Comparison of ENCODE assay signal across 1 cellular context in genomic region chr7:36287371-36288241, GRCh38.
TF ChIP-seq lines count a peak whose summit lies in the region.

No MANE protein-coding gene starts in this region.

TF ChIP-seq in HepG2, 621 proteins besides CTCF, POLR2A, EP300 and RAD21 (continued from another document and continues in another):
- TF ChIP-seq, protein P1, sequence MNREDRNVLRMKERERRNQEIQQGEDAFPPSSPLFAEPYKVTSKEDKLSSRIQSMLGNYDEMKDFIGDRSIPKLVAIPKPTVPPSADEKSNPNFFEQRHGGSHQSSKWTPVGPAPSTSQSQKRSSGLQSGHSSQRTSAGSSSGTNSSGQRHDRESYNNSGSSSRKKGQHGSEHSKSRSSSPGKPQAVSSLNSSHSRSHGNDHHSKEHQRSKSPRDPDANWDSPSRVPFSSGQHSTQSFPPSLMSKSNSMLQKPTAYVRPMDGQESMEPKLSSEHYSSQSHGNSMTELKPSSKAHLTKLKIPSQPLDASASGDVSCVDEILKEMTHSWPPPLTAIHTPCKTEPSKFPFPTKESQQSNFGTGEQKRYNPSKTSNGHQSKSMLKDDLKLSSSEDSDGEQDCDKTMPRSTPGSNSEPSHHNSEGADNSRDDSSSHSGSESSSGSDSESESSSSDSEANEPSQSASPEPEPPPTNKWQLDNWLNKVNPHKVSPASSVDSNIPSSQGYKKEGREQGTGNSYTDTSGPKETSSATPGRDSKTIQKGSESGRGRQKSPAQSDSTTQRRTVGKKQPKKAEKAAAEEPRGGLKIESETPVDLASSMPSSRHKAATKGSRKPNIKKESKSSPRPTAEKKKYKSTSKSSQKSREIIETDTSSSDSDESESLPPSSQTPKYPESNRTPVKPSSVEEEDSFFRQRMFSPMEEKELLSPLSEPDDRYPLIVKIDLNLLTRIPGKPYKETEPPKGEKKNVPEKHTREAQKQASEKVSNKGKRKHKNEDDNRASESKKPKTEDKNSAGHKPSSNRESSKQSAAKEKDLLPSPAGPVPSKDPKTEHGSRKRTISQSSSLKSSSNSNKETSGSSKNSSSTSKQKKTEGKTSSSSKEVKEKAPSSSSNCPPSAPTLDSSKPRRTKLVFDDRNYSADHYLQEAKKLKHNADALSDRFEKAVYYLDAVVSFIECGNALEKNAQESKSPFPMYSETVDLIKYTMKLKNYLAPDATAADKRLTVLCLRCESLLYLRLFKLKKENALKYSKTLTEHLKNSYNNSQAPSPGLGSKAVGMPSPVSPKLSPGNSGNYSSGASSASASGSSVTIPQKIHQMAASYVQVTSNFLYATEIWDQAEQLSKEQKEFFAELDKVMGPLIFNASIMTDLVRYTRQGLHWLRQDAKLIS (CRISPR knock-in tag; IDR thresholded peaks at IDR 0.05) = no peak
- peak; percentile 95 for TF ChIP-seq SOX13 (IDR thresholded peaks at IDR 0.05)
- peak in 1 of 2 experiments; percentile 99; a peak in 2 of 4 replicates for TF ChIP-seq SOX13 (CRISPR knock-in tag; conservative IDR thresholded peaks at IDR 0.05 in 1 of 2, IDR thresholded peaks at IDR 0.05 in 1 of 2)
- peak; percentile 39; the same call in 1 of the 2 replicates for TF ChIP-seq MYC (CRISPR knock-in tag; IDR thresholded peaks at IDR 0.05; ENCODE audit: borderline replicate concordance)
- TF ChIP-seq ETS1 (CRISPR knock-in tag; IDR thresholded peaks at IDR 0.05) = no peak
- TF ChIP-seq THAP7 (CRISPR knock-in tag; IDR thresholded peaks at IDR 0.05) = no peak
- TF ChIP-seq FOSL2 (CRISPR knock-in tag; IDR thresholded peaks at IDR 0.05) = peak; percentile 92
- TF ChIP-seq SAFB2 (CRISPR knock-in tag; IDR thresholded peaks at IDR 0.05; ENCODE audit: borderline replicate concordance, low read depth) = no peak
- TF ChIP-seq TGIF2 (CRISPR knock-in tag; IDR thresholded peaks at IDR 0.05) = no peak
- TF ChIP-seq NFYB (CRISPR knock-in tag; IDR thresholded peaks at IDR 0.05) = no peak
- peak; percentile 72; the same call in 1 of the 2 replicates for TF ChIP-seq KAT8 (CRISPR knock-in tag; IDR thresholded peaks at IDR 0.05)
- TF ChIP-seq ISL2 (CRISPR knock-in tag; IDR thresholded peaks at IDR 0.05) = peak; percentile 93
- no peak for TF ChIP-seq SRF (IDR thresholded peaks at IDR 0.05; ENCODE audit: low read depth, low read length)
- TF ChIP-seq HOMEZ (CRISPR knock-in tag; IDR thresholded peaks at IDR 0.05; ENCODE audit: low read depth) = peak; percentile 91
- 0 out of 2 replicates have a peak, but pooled peaks have one; percentile 71 for TF ChIP-seq ZNF615 (CRISPR knock-in tag; IDR thresholded peaks at IDR 0.05; ENCODE audit: borderline replicate concordance)
- TF ChIP-seq FOXO1 (CRISPR knock-in tag; IDR thresholded peaks at IDR 0.05) = peak; percentile 97
- peak; percentile 78 for TF ChIP-seq ZNF232 (CRISPR knock-in tag; IDR thresholded peaks at IDR 0.05; ENCODE audit: borderline replicate concordance)
- peak; percentile 79 for TF ChIP-seq TRIM24 (CRISPR knock-in tag; IDR thresholded peaks at IDR 0.05)
- TF ChIP-seq SRSF4 (IDR thresholded peaks at IDR 0.05; ENCODE audit: low read depth, low read length, poor library complexity, severe bottlenecking) = no peak
- TF ChIP-seq NR1H2 (CRISPR knock-in tag; IDR thresholded peaks at IDR 0.05; ENCODE audit: borderline replicate concordance, low read depth) = no peak
- TF ChIP-seq ASH2L (IDR thresholded peaks at IDR 0.05; ENCODE audit: insufficient read length, low read depth, low read length) = peak; percentile 61
- peak; percentile 92 for TF ChIP-seq TEAD3 (CRISPR knock-in tag; optimal IDR thresholded peaks at IDR 0.05; ENCODE audit: borderline replicate concordance)
- TF ChIP-seq HOXA7 (CRISPR knock-in tag; IDR thresholded peaks at IDR 0.05) = no peak
- peak; percentile 17; the same call in 1 of the 2 replicates for TF ChIP-seq ZNF12 (CRISPR knock-in tag; IDR thresholded peaks at IDR 0.05)
- TF ChIP-seq MAZ (IDR thresholded peaks at IDR 0.05; ENCODE audit: borderline replicate concordance, low read depth, low read length) = no peak
- peak; percentile 34; the same call in 1 of the 2 replicates for TF ChIP-seq MAZ (CRISPR knock-in tag; IDR thresholded peaks at IDR 0.05; ENCODE audit: low read depth)
- TF ChIP-seq JDP2 (CRISPR knock-in tag; IDR thresholded peaks at IDR 0.05; ENCODE audit: borderline replicate concordance) = no peak
- TF ChIP-seq ZNF335 (CRISPR knock-in tag; IDR thresholded peaks at IDR 0.05) = no peak
- no peak for TF ChIP-seq ZNF354B (CRISPR knock-in tag; IDR thresholded peaks at IDR 0.05)
- TF ChIP-seq IKZF4 (CRISPR knock-in tag; IDR thresholded peaks at IDR 0.05; ENCODE audit: borderline replicate concordance, low read depth, not compliant biosample characterization) = no peak
- no peak for TF ChIP-seq ZNF550 (CRISPR knock-in tag; IDR thresholded peaks at IDR 0.05; ENCODE audit: borderline replicate concordance)
- no peak for TF ChIP-seq ZNF704 (CRISPR knock-in tag; IDR thresholded peaks at IDR 0.05; ENCODE audit: borderline replicate concordance)
- TF ChIP-seq GLMP (CRISPR knock-in tag; IDR thresholded peaks at IDR 0.05; ENCODE audit: borderline replicate concordance) = no peak
- TF ChIP-seq POGZ (CRISPR knock-in tag; IDR thresholded peaks at IDR 0.05) = peak; percentile 88
- TF ChIP-seq MED13 (CRISPR knock-in tag; IDR thresholded peaks at IDR 0.05) = peak; percentile 60; the same call in 1 of the 2 replicates
- no peak for TF ChIP-seq ZNF160 (CRISPR knock-in tag; IDR thresholded peaks at IDR 0.05)
- TF ChIP-seq ZNF570 (CRISPR knock-in tag; IDR thresholded peaks at IDR 0.05; ENCODE audit: borderline replicate concordance) = no peak
- peak; percentile 90 for TF ChIP-seq AKAP8 (CRISPR knock-in tag; IDR thresholded peaks at IDR 0.05)
- TF ChIP-seq CC2D1A (CRISPR knock-in tag; IDR thresholded peaks at IDR 0.05) = no peak
- TF ChIP-seq NKX3-1 (CRISPR knock-in tag; IDR thresholded peaks at IDR 0.05) = peak; percentile 74; the same call in 1 of the 2 replicates
- TF ChIP-seq MIER3 (CRISPR knock-in tag; IDR thresholded peaks at IDR 0.05; ENCODE audit: borderline replicate concordance) = peak; percentile 69; the same call in 1 of the 2 replicates
- TF ChIP-seq ZNF292 (CRISPR knock-in tag; IDR thresholded peaks at IDR 0.05; ENCODE audit: borderline replicate concordance, low read depth) = peak; percentile 79; the same call in 1 of the 2 replicates
- TF ChIP-seq PATZ1 (CRISPR knock-in tag; IDR thresholded peaks at IDR 0.05) = peak; percentile 79
- no peak for TF ChIP-seq RFX5 (IDR thresholded peaks at IDR 0.05; ENCODE audit: low read depth, low read length)
- no peak for TF ChIP-seq MTA3 (CRISPR knock-in tag; IDR thresholded peaks at IDR 0.05)
- TF ChIP-seq ZNF431 (CRISPR knock-in tag; IDR thresholded peaks at IDR 0.05; ENCODE audit: borderline replicate concordance, low read depth) = no peak
- no peak for TF ChIP-seq MED8 (CRISPR knock-in tag; IDR thresholded peaks at IDR 0.05; ENCODE audit: insufficient replicate concordance)
- no peak for TF ChIP-seq ZFP90 (CRISPR knock-in tag; IDR thresholded peaks at IDR 0.05; ENCODE audit: borderline replicate concordance)
- no peak for TF ChIP-seq ZNF282 (IDR thresholded peaks at IDR 0.05; ENCODE audit: partially characterized antibody)
- no peak for TF ChIP-seq KAT2B (IDR thresholded peaks at IDR 0.05; ENCODE audit: borderline replicate concordance, low read depth, low read length)
- TF ChIP-seq RBM22 (optimal IDR thresholded peaks at IDR 0.05; ENCODE audit: low read length) = no peak
- TF ChIP-seq MIER2 (CRISPR knock-in tag; IDR thresholded peaks at IDR 0.05) = 0 out of 2 replicates have a peak, but pooled peaks have one; percentile 30
- TF ChIP-seq EZH2 (conservative IDR thresholded peaks at IDR 0.05; ENCODE audit: low read depth, low read length) = no peak
- TF ChIP-seq, protein P2, sequence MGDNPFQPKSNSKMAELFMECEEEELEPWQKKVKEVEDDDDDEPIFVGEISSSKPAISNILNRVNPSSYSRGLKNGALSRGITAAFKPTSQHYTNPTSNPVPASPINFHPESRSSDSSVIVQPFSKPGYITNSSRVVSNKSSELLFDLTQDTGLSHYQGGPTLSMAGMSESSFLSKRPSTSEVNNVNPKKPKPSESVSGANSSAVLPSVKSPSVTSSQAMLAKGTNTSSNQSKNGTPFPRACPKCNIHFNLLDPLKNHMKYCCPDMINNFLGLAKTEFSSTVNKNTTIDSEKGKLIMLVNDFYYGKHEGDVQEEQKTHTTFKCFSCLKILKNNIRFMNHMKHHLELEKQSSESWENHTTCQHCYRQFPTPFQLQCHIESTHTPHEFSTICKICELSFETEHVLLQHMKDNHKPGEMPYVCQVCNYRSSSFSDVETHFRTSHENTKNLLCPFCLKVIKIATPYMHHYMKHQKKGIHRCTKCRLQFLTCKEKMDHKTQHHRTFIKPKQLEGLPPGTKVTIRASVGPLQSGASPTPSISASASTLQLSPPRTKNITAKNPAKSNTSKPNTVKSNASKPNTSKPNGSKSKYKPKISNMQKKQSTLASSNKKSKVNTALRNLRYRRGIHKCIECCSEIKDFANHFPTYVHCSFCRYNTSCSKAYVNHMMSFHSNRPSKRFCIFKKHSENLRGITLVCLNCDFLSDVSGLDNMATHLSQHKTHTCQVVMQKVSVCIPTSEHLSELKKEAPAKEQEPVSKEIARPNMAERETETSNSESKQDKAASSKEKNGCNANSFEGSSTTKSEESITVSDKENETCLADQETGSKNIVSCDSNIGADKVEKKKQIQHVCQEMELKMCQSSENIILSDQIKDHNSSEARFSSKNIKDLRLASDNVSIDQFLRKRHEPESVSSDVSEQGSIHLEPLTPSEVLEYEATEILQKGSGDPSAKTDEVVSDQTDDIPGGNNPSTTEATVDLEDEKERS (CRISPR knock-in tag; IDR thresholded peaks at IDR 0.05) = peak; percentile 65; the same call in 1 of the 2 replicates
- TF ChIP-seq POLR2AphosphoS2 (IDR thresholded peaks at IDR 0.05; ENCODE audit: low read depth, low read length) = no peak
- no peak for TF ChIP-seq ZNF879 (CRISPR knock-in tag; IDR thresholded peaks at IDR 0.05)
- TF ChIP-seq ZMAT3 (CRISPR knock-in tag; conservative IDR thresholded peaks at IDR 0.05) = peak; percentile 72; the same call in 1 of the 2 replicates
- no peak for TF ChIP-seq SMARCC2 (IDR thresholded peaks at IDR 0.05)
- peak; percentile 73 for TF ChIP-seq ZEB1 (IDR thresholded peaks at IDR 0.05; ENCODE audit: insufficient replicate concordance, low read depth)
- TF ChIP-seq HOXD1 (CRISPR knock-in tag; IDR thresholded peaks at IDR 0.05) = peak; percentile 86; the same call in 1 of the 2 replicates
- peak; percentile 87 for TF ChIP-seq ZNF878 (CRISPR knock-in tag; IDR thresholded peaks at IDR 0.05)
